ENCODE assay signal across 13 cellular contexts in the genomic region with DNA sequence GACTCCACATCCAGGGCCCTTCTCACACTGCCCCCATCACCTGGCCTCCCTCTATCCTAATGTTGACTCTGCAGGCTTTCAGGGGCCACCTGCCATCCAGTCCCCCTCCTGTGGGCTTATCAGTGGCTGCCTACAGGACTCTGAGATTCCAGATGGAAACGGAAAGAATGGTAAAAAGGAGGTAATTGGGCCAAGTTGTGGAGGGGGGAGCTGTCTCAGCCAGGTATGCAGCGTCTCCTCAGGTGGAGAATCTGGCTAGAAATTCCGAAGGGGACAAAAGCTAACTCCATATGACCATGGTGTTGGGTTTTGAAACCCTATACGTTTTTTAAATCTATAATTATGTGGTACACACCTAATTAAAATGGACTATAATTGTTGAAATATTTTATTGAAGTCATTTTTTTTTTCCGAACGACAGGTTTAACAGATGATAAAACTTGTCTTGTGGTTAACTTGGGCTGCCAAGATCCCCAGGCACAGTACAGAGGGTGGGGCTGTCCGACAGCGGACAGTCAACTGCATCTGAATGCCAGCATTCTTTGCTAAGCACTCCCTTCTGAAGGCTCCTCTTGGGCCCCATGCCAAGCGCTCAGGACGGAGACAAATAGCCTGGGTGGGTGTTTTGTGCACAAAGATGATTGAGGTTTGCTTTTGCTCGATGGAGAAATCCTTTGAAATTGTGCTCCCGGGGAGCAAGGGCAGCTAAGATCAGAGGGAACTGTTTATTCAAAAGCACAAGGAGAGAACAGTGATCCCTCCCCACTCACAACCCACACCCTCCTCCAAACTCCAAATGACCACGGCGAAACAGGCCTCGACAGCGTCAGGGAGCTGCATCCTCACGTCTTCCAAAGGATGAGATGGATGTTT.
DNase-seq lines count a peak whose midpoint lies in the region; ATAC-seq and TF ChIP-seq lines count a peak whose summit lies in the region.
"Had no signal": no experiment of that assay in that cellular context is flagged by ENCODE, and none has a peak within 500 bp of the region (broad histone marks: within the 10 kb centered on the region; RNA-seq: fewer than 3 reads in every experiment).

No MANE protein-coding gene starts in this region.

- no peaks in the 10 kb centered on the region for H3K79me2 ChIP-seq in PC-9 (ENCODE audit: low read depth)

- H3K4me3 ChIP-seq in esophagus squamous epithelium = peak overlapping the region in 1 of 4 donors; percentile 11
- no peak overlapping the region for H3K4me3 ChIP-seq in PC-9

- no peak overlapping the region for H3K4me2 ChIP-seq in PC-9

- H2AFZ ChIP-seq in PC-9 = no peak overlapping the region

- no peaks in the 10 kb centered on the region for H3F3A ChIP-seq in PC-9 (ENCODE audit: insufficient read depth, low read depth)

- H4K20me1 ChIP-seq in PC-9 (ENCODE audit: insufficient read depth) = no peaks in the 10 kb centered on the region

- H3K27me3 ChIP-seq in esophagus squamous epithelium (no peaks in the 10 kb centered on the region), PC-9 (ENCODE audit: insufficient read depth, low read depth) (peaks cover 16% of the 10 kb centered on the region; the same call in 1 of the 2 replicates)

- 14 to 23% methylated on average over 7 to 16 of the region's 17 CpGs for WGBS in esophagus squamous epithelium, 2 donors

- no peaks in the 10 kb centered on the region for H3K9me3 ChIP-seq in esophagus squamous epithelium
- H3K9me3 ChIP-seq in PC-9 (ENCODE audit: insufficient read depth, low read depth) = no peaks in the 10 kb centered on the region

- intact Hi-C loops in esophagus squamous epithelium (cut with DNase I) (no loop called here), posterior vena cava (cut with DNase I) (no loop called here), PC-9 (cut with micrococcal nuclease; ENCODE audit: unreplicated experiment) (no loop called here)

- DNase-seq in DMS79 (lab: John Stamatoyannopoulos, UW) (peak; percentile 35), NCI-H345 treated with DMSO at 0.1 percent for 48 hours (lab: John Stamatoyannopoulos, UW; ENCODE audit: unreplicated experiment) (peak; percentile 10), esophagus squamous epithelium (lab: John Stamatoyannopoulos, UW) (no peak), posterior vena cava (ENCODE audit: low spot score) (peak; percentile 80), NCI-H146 (lab: John Stamatoyannopoulos, UW) (no peak), PC-9 (no peak)
- DNase-seq: activated B cell treated with CpG ODN at 0.5 μM for 24 hours; CD4-positive, CD25-positive, alpha-beta regulatory T cell; cerebellar nuclear complex; NCI-H1436 treated with DMSO at 0.1 percent for 48 hours had no signal

- TF ChIP-seq CTCF in esophagus squamous epithelium (IDR thresholded peaks at IDR 0.05) (no peak), PC-9 (conservative IDR thresholded peaks at IDR 0.05) (no peak)

- TF ChIP-seq POLR2A in esophagus squamous epithelium (IDR thresholded peaks at IDR 0.05) = no peak

- CTCF ChIA-PET in PC-9 (lab: Charles Lee) = no interaction called here

- POLR2A ChIA-PET in PC-9 (lab: Charles Lee; ENCODE audit: unreplicated experiment) = no interaction called here

- H3K27ac ChIP-seq in esophagus squamous epithelium = peak overlapping the region; percentile 56 to 77 (median 70)
- H3K27ac ChIP-seq in PC-9 = no peak overlapping the region
- H3K27ac ChIP-seq: HL-60 had no signal

- H3K4me1 ChIP-seq in esophagus squamous epithelium = peaks cover 36 to 73% (median 50%) of the 10 kb centered on the region in 3 donors
- H3K4me1 ChIP-seq in PC-9 (replicated peaks; ENCODE audit: insufficient read depth) = no peaks in the 10 kb centered on the region

- ATAC-seq in GM21825 (IDR thresholded peaks at IDR 0.05; ENCODE audit: unreplicated experiment) (no peak), HG02623 (IDR thresholded peaks at IDR 0.05; ENCODE audit: unreplicated experiment) (no peak)

- H3K9me2 ChIP-seq in PC-9 (ENCODE audit: insufficient read depth) = no peaks in the 10 kb centered on the region

- BruUV-seq in PC-9 (replicated peaks; lab: Mats Ljungman, UMichigan) = no TSS peak

- H3K36me3 ChIP-seq in esophagus squamous epithelium (no peaks in the 10 kb centered on the region), PC-9 (ENCODE audit: low read depth) (no peaks in the 10 kb centered on the region)

Comparison
In these comparisons a context has a peak if more than half of its experiments do, and no peak if none do; other contexts are left out.
1. DNase-seq: peak in DMS79 (single experiment), NCI-H345 treated with DMSO at 0.1 percent for 48 hours (single experiment) and posterior vena cava (single experiment); none in esophagus squamous epithelium (single experiment), NCI-H146 (single experiment) and PC-9 (0 of 2).